In the genomic region with DNA sequence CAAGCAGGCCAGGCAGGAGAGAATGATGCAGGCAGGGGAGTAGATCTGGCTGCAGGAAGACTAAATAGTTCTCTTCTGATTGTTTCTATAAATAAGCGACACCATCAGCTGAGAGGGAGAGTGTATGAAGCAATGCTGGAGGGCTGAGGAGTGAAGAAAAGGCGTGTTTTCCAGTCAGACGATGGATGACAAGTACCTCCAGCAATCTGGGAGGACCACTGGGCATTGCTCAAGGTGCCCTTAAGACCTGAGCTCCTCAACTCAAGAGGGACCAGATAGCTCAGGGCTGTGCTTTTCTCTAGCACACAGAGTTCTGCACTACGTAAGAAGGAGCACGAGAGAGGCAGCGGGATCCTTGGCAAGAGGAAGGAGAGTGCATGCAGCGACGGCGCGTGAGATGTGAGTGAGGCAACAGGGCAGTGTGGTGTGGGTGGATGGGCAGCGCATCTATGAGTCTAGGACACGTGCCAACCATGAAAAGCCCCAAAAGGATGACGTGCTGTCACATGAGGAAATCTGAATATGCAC, we compare ENCODE assay signal across 13 cellular contexts. TPM values are rescaled to one million over a fixed set of nuclear protein-coding genes. Genes with fewer than 3 reads are reported as not detected.
A peak's percentile ranks its signal among the peaks of the same experiment; 100 is the strongest.
DNase-seq lines count a peak whose midpoint lies in the region; ATAC-seq lines count a peak whose summit lies in the region.
"Had no signal": no experiment of that assay in that cellular context is flagged by ENCODE, and none has a peak within 500 bp of the region (broad histone marks: within the 10 kb centered on the region; RNA-seq: fewer than 3 reads in every experiment).

No MANE protein-coding gene starts in this region.

- ATAC-seq in left ventricle myocardium superior (peak; percentile 83), GM18498 (IDR thresholded peaks at IDR 0.05; ENCODE audit: unreplicated experiment) (no peak)

- DNase-seq in GOT3 (lab: John Stamatoyannopoulos, UW) (peak; percentile 35), left ventricle myocardium superior (peak; percentile 81), skeletal muscle cell (ENCODE audit: low read depth) (peak; percentile 91), kidney glomerular epithelial cell (lab: John Stamatoyannopoulos, UW) (no peak), HUDEP-2 (lab: John Stamatoyannopoulos, UW; ENCODE audit: unreplicated experiment in 76 of 76) (no peak)
- DNase-seq in stimulated activated CD4-positive, alpha-beta T cell treated with anti-CD3 and anti-CD28 coated beads, Interleukin-4, amount 100 ng/mL, for 1 hour: no peak
- DNase-seq: activated CD4-positive, CD25-positive, alpha-beta regulatory T cell; stimulated activated CD4-positive, alpha-beta T cell treated with anti-CD3 and anti-CD28 coated beads, Interleukin-4, amount 100 ng/mL, for 4 hours had no signal

- intact Hi-C loops in left ventricle myocardium superior (cut with micrococcal nuclease): no loop called here

- no peak overlapping the region for H3K4me3 ChIP-seq in skeletal muscle cell (ENCODE audit: low read depth, low read length)
- H3K4me3 ChIP-seq: cardiac muscle cell had no signal

- peak overlapping the region; percentile 71 for H3K27ac ChIP-seq in angular gyrus (ENCODE audit: low read depth, low read length)
- H3K27ac ChIP-seq: cardiac muscle cell had no signal

RNA-seq across cellular contexts. Expression of gene PABPC4, which starts 36.0 kb away (rescaled TPM):
- 246 TPM for total RNA-seq in left ventricle myocardium superior

RNA-seq across cellular contexts. Expression of gene BMP8A, which starts 49.1 kb away (rescaled TPM):
- total RNA-seq in left ventricle myocardium superior: not detected
- total RNA-seq: HT1080, liver had no signal

Comparison
In these comparisons a context has a peak if more than half of its experiments do, and no peak if none do; other contexts are left out.
1. DNase-seq: peak in GOT3 (single experiment), left ventricle myocardium superior (single experiment) and skeletal muscle cell (single experiment); none in stimulated activated CD4-positive, alpha-beta T cell treated with anti-CD3 and anti-CD28 coated beads, Interleukin-4, amount 100 ng/mL, for 1 hour (single experiment), kidney glomerular epithelial cell (single experiment) and HUDEP-2 (0 of 76).